In genomic region chr4:7910721-7911015, GRCh38 we compare ENCODE assay signal across 12 cellular contexts. TPM values are rescaled to one million over a fixed set of nuclear protein-coding genes. Genes with fewer than 3 reads are reported as not detected.
DNase-seq lines count a peak whose midpoint lies in the region; ATAC-seq and TF ChIP-seq lines count a peak whose summit lies in the region.
"Had no signal": no experiment of that assay in that cellular context is flagged by ENCODE, and none has a peak within 500 bp of the region (broad histone marks: within the 10 kb centered on the region; RNA-seq: fewer than 3 reads in every experiment).

No MANE protein-coding gene starts in this region.

- peak overlapping the region; percentile 12 for H2BK5ac ChIP-seq in mesendoderm (ENCODE audit: low read length)

- H3K9me3 Mint-ChIP-seq in stimulated activated memory B cell treated with anti-CD40 and anti-IgM and Interleukin-4, amounts not matched to agents 10 μg/mL and 1 μg/mL and 100 μg/mL, for 72 hours = no peaks in the 10 kb centered on the region
- H3K9me3 Mint-ChIP-seq: activated naive CD8-positive, alpha-beta T cell treated with anti-CD3 and anti-CD28 coated beads, Interleukin-2, amount 10 ng/mL, durations not matched to agents 7 days and 5 days had no signal

- no peak for ATAC-seq in stimulated activated memory B cell treated with anti-CD40 and anti-IgM and Interleukin-4, amounts not matched to agents 10 μg/mL and 1 μg/mL and 100 μg/mL, for 72 hours
- ATAC-seq: activated CD8-positive, alpha-beta T cell treated with anti-CD3 and anti-CD28 coated beads, Interleukin-2, amount 10 ng/mL, durations not matched to agents 7 days and 5 days had no signal

- H3K27me3 ChIP-seq in HUES48 (ENCODE audit: control insufficient read depth, insufficient read depth, low read length) (no peaks in the 10 kb centered on the region), colonic mucosa (no peaks in the 10 kb centered on the region), mesendoderm (ENCODE audit: insufficient read depth, low read length, poor library complexity) (no peaks in the 10 kb centered on the region), stomach smooth muscle (ENCODE audit: control insufficient read depth in 1 of 2, insufficient read depth in 2 of 2, low read length in 2 of 2) (no peaks in the 10 kb centered on the region)

- no peaks in the 10 kb centered on the region for H3K4me1 Mint-ChIP-seq in stimulated activated memory B cell treated with anti-CD40 and anti-IgM and Interleukin-4, amounts not matched to agents 10 μg/mL and 1 μg/mL and 100 μg/mL, for 72 hours

- peak overlapping the region; percentile 65 for H3K18ac ChIP-seq in mesendoderm (ENCODE audit: low read length)

- peak overlapping the region; percentile 49 for H2AK5ac ChIP-seq in mesendoderm (ENCODE audit: low read length)

- H3K36me3 ChIP-seq in HUES48 (ENCODE audit: control insufficient read depth, insufficient read depth, low read length) = no peaks in the 10 kb centered on the region
- H3K36me3 ChIP-seq in colonic mucosa = no peaks in the 10 kb centered on the region
- no peaks in the 10 kb centered on the region for H3K36me3 ChIP-seq in mesendoderm (ENCODE audit: control insufficient read depth, insufficient read depth, low read length)
- no peaks in the 10 kb centered on the region for H3K36me3 ChIP-seq in stomach smooth muscle (ENCODE audit: control insufficient read depth in 2 of 2, insufficient read depth in 2 of 2, low read length in 2 of 2)

- peak overlapping the region; percentile 34 for H3K23ac ChIP-seq in mesendoderm (ENCODE audit: low read length)

- peaks cover 34% of the 10 kb centered on the region for H3K79me1 ChIP-seq in mesendoderm (ENCODE audit: low read length)

- H2BK15ac ChIP-seq in mesendoderm (replicated peaks; ENCODE audit: low read depth) = no peak overlapping the region

- H3K27ac Mint-ChIP-seq in stimulated activated memory B cell treated with anti-CD40 and anti-IgM and Interleukin-4, amounts not matched to agents 10 μg/mL and 1 μg/mL and 100 μg/mL, for 72 hours = no peak overlapping the region
- H3K27ac Mint-ChIP-seq: activated CD8-positive, alpha-beta T cell treated with anti-CD3 and anti-CD28 coated beads, Interleukin-2, amount 10 ng/mL, durations not matched to agents 7 days and 5 days; activated naive CD8-positive, alpha-beta T cell treated with anti-CD3 and anti-CD28 coated beads, Interleukin-2, amount 10 ng/mL, durations not matched to agents 7 days and 5 days had no signal

- no peak overlapping the region for H2BK120ac ChIP-seq in mesendoderm (ENCODE audit: low read depth, low read length)

- no peak for TF ChIP-seq CTCF in colonic mucosa (IDR thresholded peaks at IDR 0.05)

- H3K4me1 ChIP-seq in HUES48 (ENCODE audit: control insufficient read depth, insufficient read depth, low read length) (peaks cover 62% of the 10 kb centered on the region), colonic mucosa (peaks cover 3% of the 10 kb centered on the region), mesendoderm (ENCODE audit: control insufficient read depth, low read depth, low read length) (peaks cover 24% of the 10 kb centered on the region), stomach smooth muscle (ENCODE audit: control insufficient read depth, insufficient read depth, low read length) (peaks cover 51% of the 10 kb centered on the region)

- no peak overlapping the region for H4K5ac ChIP-seq in mesendoderm (ENCODE audit: low read length)

- no peak overlapping the region for H3K4me2 ChIP-seq in mesendoderm (ENCODE audit: low read length)

- no peak overlapping the region for H3K4ac ChIP-seq in mesendoderm (ENCODE audit: low read depth, low read length)

- peak overlapping the region; percentile 77 for H3K56ac ChIP-seq in mesendoderm (ENCODE audit: low read length)

- no peaks in the 10 kb centered on the region for H3K36me3 Mint-ChIP-seq in stimulated activated memory B cell treated with anti-CD40 and anti-IgM and Interleukin-4, amounts not matched to agents 10 μg/mL and 1 μg/mL and 100 μg/mL, for 72 hours

- H3K27me3 Mint-ChIP-seq in stimulated activated memory B cell treated with anti-CD40 and anti-IgM and Interleukin-4, amounts not matched to agents 10 μg/mL and 1 μg/mL and 100 μg/mL, for 72 hours = peaks cover 51% of the 10 kb centered on the region
- H3K27me3 Mint-ChIP-seq: activated naive CD8-positive, alpha-beta T cell treated with anti-CD3 and anti-CD28 coated beads, Interleukin-2, amount 10 ng/mL, durations not matched to agents 7 days and 5 days had no signal

- H3K79me2 ChIP-seq in mesendoderm (ENCODE audit: control insufficient read depth, insufficient read depth, low read length) = peaks cover 65% of the 10 kb centered on the region

- H3K4me3 Mint-ChIP-seq in stimulated activated memory B cell treated with anti-CD40 and anti-IgM and Interleukin-4, amounts not matched to agents 10 μg/mL and 1 μg/mL and 100 μg/mL, for 72 hours = no peak overlapping the region
- H3K4me3 Mint-ChIP-seq: activated CD8-positive, alpha-beta T cell treated with anti-CD3 and anti-CD28 coated beads, Interleukin-2, amount 10 ng/mL, durations not matched to agents 7 days and 5 days; activated naive CD8-positive, alpha-beta T cell treated with anti-CD3 and anti-CD28 coated beads, Interleukin-2, amount 10 ng/mL, durations not matched to agents 7 days and 5 days had no signal

- H3K4me3 ChIP-seq in HUES48 (ENCODE audit: low read depth, low read length) (peak overlapping the region; percentile 18; the same call in 1 of the 2 replicates), colonic mucosa (no peak overlapping the region), mesendoderm (ENCODE audit: low read length) (no peak overlapping the region), stomach smooth muscle (ENCODE audit: low read length in 2 of 2) (peak overlapping the region; percentile 49 to 66)

- DNase-seq in colonic mucosa (no peak), mesendoderm (no peak), T1000 (lab: John Stamatoyannopoulos, UW) (no peak), NCI-H69 (lab: John Stamatoyannopoulos, UW) (no peak), AG20443 (ENCODE audit: low spot score) (no peak)
- DNase-seq: activated CD8-positive, alpha-beta T cell treated with anti-CD3 and anti-CD28 coated beads, Interleukin-2, amount 10 ng/mL, durations not matched to agents 7 days and 5 days; activated naive CD8-positive, alpha-beta T cell treated with anti-CD3 and anti-CD28 coated beads, Interleukin-2, amount 10 ng/mL, durations not matched to agents 7 days and 5 days; NCI-H774; stimulated activated CD4-positive, alpha-beta T cell treated with anti-CD3 and anti-CD28 coated beads, Interleukin-12 subunit alpha, Interleukin-12 subunit beta, amount 100 ng/mL, for 4 hours had no signal

- no CpG with 5 or more reads among the region's 9 CpGs for WGBS in mesendoderm (ENCODE audit: extremely low coverage, insufficient coverage, low lambda C conversion rate)

- no peak overlapping the region for H4K8ac ChIP-seq in mesendoderm (ENCODE audit: low read depth, low read length)

- intact Hi-C loops in colonic mucosa (cut with DNase I) = no loop called here

- H3K9me3 ChIP-seq in HUES48 (ENCODE audit: control insufficient read depth, insufficient read depth, low read length) (no peaks in the 10 kb centered on the region), colonic mucosa (no peaks in the 10 kb centered on the region), stomach smooth muscle (ENCODE audit: control insufficient read depth in 2 of 2, low read length in 2 of 2) (no peaks in the 10 kb centered on the region)

- peak overlapping the region; percentile 34 for H3K9ac ChIP-seq in HUES48 (ENCODE audit: low read depth, low read length)
- H3K9ac ChIP-seq in colonic mucosa (ENCODE audit: low read depth in 2 of 2, low read length in 2 of 2) = peak overlapping the region; percentile 6 to 16
- peak overlapping the region; percentile 41 for H3K9ac ChIP-seq in mesendoderm (ENCODE audit: low read length)
- peak overlapping the region; percentile 61 to 74 for H3K9ac ChIP-seq in stomach smooth muscle (ENCODE audit: low read length in 2 of 2)

- H3K27ac ChIP-seq in HUES48 (ENCODE audit: low read depth, low read length) (peak overlapping the region; percentile 84), colonic mucosa (peak overlapping the region; percentile 40), mesendoderm (ENCODE audit: low read depth, low read length) (peak overlapping the region; percentile 33), stomach smooth muscle (ENCODE audit: low read length) (peak overlapping the region; percentile 96)

RNA-seq across cellular contexts. Expression of gene AFAP1, which starts 29.0 kb away (rescaled TPM):
- total RNA-seq in colonic mucosa = 10 to 100 TPM; 29.7 to 43.9 TPM
- polyA plus RNA-seq in mesendoderm (2013, experiment 1 of 2) = 11.2 TPM
- 11.4 TPM for polyA plus RNA-seq in mesendoderm (2013, experiment 2 of 2)

Comparison
In these comparisons a context has a peak if more than half of its experiments do, and no peak if none do; other contexts are left out.
1. H3K27ac ChIP-seq: peak in every context shown above with its lines; median percentile 96 in stomach smooth muscle; 84 in HUES48; 40 in colonic mucosa; 33 in mesendoderm.
2. H3K4me3 ChIP-seq: peak in HUES48 (single experiment) and stomach smooth muscle (2 of 2); none in colonic mucosa (single experiment) and mesendoderm (single experiment).
3. H3K9ac ChIP-seq: peak in every context shown above with its lines; median percentile 68 in stomach smooth muscle; 41 in mesendoderm; 34 in HUES48; 11 in colonic mucosa.